ENCODE assay signal across 10 cellular contexts in genomic region chr10:29946953-29947700, GRCh38.
DNase-seq lines count a peak whose midpoint lies in the region; ATAC-seq and TF ChIP-seq lines count a peak whose summit lies in the region.
"Had no signal": no experiment of that assay in that cellular context is flagged by ENCODE, and none has a peak within 500 bp of the region (broad histone marks: within the 10 kb centered on the region; RNA-seq: fewer than 3 reads in every experiment).

No MANE protein-coding gene starts in this region.

- H3K36me3 ChIP-seq in GM23338 (ENCODE audit: insufficient read depth) (no peaks in the 10 kb centered on the region), body of pancreas (replicated peaks in 1 of 2; ENCODE audit: insufficient read depth in 1 of 2, low read depth in 2 of 2) (no peaks in the 10 kb centered on the region), iPS-20b (ENCODE audit: insufficient read depth, low read depth, low read length) (no peaks in the 10 kb centered on the region), skeletal muscle tissue (ENCODE audit: control insufficient read depth in 3 of 3, insufficient read depth in 3 of 3, low read length in 3 of 3) (no peaks in the 10 kb centered on the region)

- H3K9ac ChIP-seq in iPS-20b (ENCODE audit: low read depth, low read length) (0 out of 2 replicates have a peak overlapping the region, but pooled peaks have one; percentile 4), skeletal muscle tissue (ENCODE audit: low read depth in 1 of 3, low read length in 3 of 3) (peak overlapping the region; percentile 70 to 89 (median 81))

- H3K4me2 ChIP-seq in GM23338, result no peak overlapping the region

- peak; percentile 11 for DNase-seq in GM23338 (ENCODE audit: low spot score)
- DNase-seq in body of pancreas, result peak; percentile 14 to 87 (median 79)
- DNase-seq in stimulated activated CD4-positive, alpha-beta T cell treated with anti-CD3 and anti-CD28 coated beads, Interleukin-1b, Interleukin-23, amount 100 ng/mL, for 48 hours, result no peak
- DNase-seq: activated CD4-positive, alpha-beta T cell treated with anti-CD3 and anti-CD28 coated beads, Interleukin-2, amount 50 U/mL, for 1 hour; glutamatergic neuron had no signal

- peaks cover 2% of the 10 kb centered on the region for H3K27me3 Mint-ChIP-seq in GM23338 (ENCODE audit: insufficient read depth, low read depth, poor library complexity)

- no peak overlapping the region for H3K4me3 ChIP-seq in GM23338
- no peak overlapping the region for H3K4me3 ChIP-seq in body of pancreas
- H3K4me3 ChIP-seq in iPS-20b (ENCODE audit: low read length), result no peak overlapping the region
- peak overlapping the region; percentile 46 to 61 (median 60) for H3K4me3 ChIP-seq in skeletal muscle tissue (ENCODE audit: low read length in 3 of 3)

- H3K9me3 ChIP-seq in body of pancreas, result no peaks in the 10 kb centered on the region
- no peaks in the 10 kb centered on the region for H3K9me3 ChIP-seq in iPS-20b (ENCODE audit: insufficient read depth, low read depth, low read length)
- H3K9me3 ChIP-seq in skeletal muscle tissue (ENCODE audit: control insufficient read depth in 3 of 3, low read length in 3 of 3), result no peaks in the 10 kb centered on the region

- 0 out of 2 replicates have a peak overlapping the region, but pooled peaks have one; percentile 32 for H2AFZ ChIP-seq in GM23338

- H3K4me1 ChIP-seq in GM23338 (ENCODE audit: insufficient read depth) (no peaks in the 10 kb centered on the region), body of pancreas (peaks cover 67% of the 10 kb centered on the region), iPS-20b (ENCODE audit: insufficient read depth, low read length) (peaks cover 5% of the 10 kb centered on the region; the same call in 1 of the 2 replicates), skeletal muscle tissue (ENCODE audit: control insufficient read depth in 3 of 3, insufficient read depth in 3 of 3, low read length in 3 of 3) (peaks cover 21 to 31% (median 25%) of the 10 kb centered on the region in 3 donors)

- H3F3A ChIP-seq in GM23338 (replicated peaks; ENCODE audit: low read depth), result no peaks in the 10 kb centered on the region

- 21 to 27% methylated on average over 7 to 9 of the region's 9 CpGs for WGBS in body of pancreas, 2 donors

- H3K36me3 Mint-ChIP-seq in GM23338 (ENCODE audit: low read depth), result no peaks in the 10 kb centered on the region

- no peaks in the 10 kb centered on the region for H3K9me3 Mint-ChIP-seq in GM23338

- no peak overlapping the region for H3K4me3 Mint-ChIP-seq in GM23338

- ATAC-seq in GM23338, result peak; percentile 79
- peak; percentile 90 for ATAC-seq in body of pancreas
- no peak for ATAC-seq in HG02571 (IDR thresholded peaks at IDR 0.05; ENCODE audit: unreplicated experiment)
- ATAC-seq in HG03565 (IDR thresholded peaks at IDR 0.05; ENCODE audit: unreplicated experiment), result no peak
- ATAC-seq in GM19328 (IDR thresholded peaks at IDR 0.05; ENCODE audit: unreplicated experiment), result no peak

- H3K27ac Mint-ChIP-seq in GM23338, result no peak overlapping the region

- TF ChIP-seq POLR2A in body of pancreas (IDR thresholded peaks at IDR 0.05), result peak; percentile 61 to 86 (median 73)

- peaks cover 6% of the 10 kb centered on the region; the same call in 2 of the 3 replicates for H3K4me1 Mint-ChIP-seq in GM23338

- no peaks in the 10 kb centered on the region for H3K79me2 ChIP-seq in GM23338 (replicated peaks; ENCODE audit: insufficient read depth)

- H4K20me1 ChIP-seq in GM23338 (replicated peaks; ENCODE audit: insufficient read depth), result no peaks in the 10 kb centered on the region

- TF ChIP-seq CTCF in GM23338 (conservative IDR thresholded peaks at IDR 0.05; ENCODE audit: low read depth in 2 of 2) (no peak), body of pancreas (IDR thresholded peaks at IDR 0.05) (peak in 1 of 7 experiments; percentile 18)

- H3K27me3 ChIP-seq in GM23338 (ENCODE audit: insufficient read depth) (no peaks in the 10 kb centered on the region), body of pancreas (no peaks in the 10 kb centered on the region), iPS-20b (ENCODE audit: insufficient read depth, low read length) (no peaks in the 10 kb centered on the region), skeletal muscle tissue (ENCODE audit: control insufficient read depth in 3 of 3, insufficient read depth in 3 of 3, low read length in 3 of 3) (no peaks in the 10 kb centered on the region)

- intact Hi-C loops in body of pancreas (cut with DNase I), result no loop called here

- no peaks in the 10 kb centered on the region; the same call in 1 of the 2 replicates for H3K9me2 ChIP-seq in GM23338 (ENCODE audit: insufficient read depth)

- no peak overlapping the region for H3K27ac ChIP-seq in GM23338 (ENCODE audit: low read depth)
- H3K27ac ChIP-seq in body of pancreas, result peak overlapping the region; percentile 19 to 93 (median 86)
- H3K27ac ChIP-seq in iPS-20b (ENCODE audit: low read length), result no peak overlapping the region
- peak overlapping the region; percentile 82 for H3K27ac ChIP-seq in skeletal muscle tissue (ENCODE audit: low read depth, low read length)

TF ChIP-seq in GM23338, 12 proteins besides CTCF, POLR2A, EP300 and RAD21 (continues in another document):
- TF ChIP-seq NANOG (IDR thresholded peaks at IDR 0.05; ENCODE audit: borderline replicate concordance) (no peak), ZNF331 (CRISPR knock-in tag; IDR thresholded peaks at IDR 0.05; ENCODE audit: low read depth) (no peak), REST (IDR thresholded peaks at IDR 0.05; ENCODE audit: unreplicated experiment) (no peak)

Comparison
In these comparisons a context has a peak if more than half of its experiments do, and no peak if none do; other contexts are left out.
1. ATAC-seq: peak in GM23338 (single experiment) and body of pancreas (single experiment); none in HG02571 (single experiment), HG03565 (single experiment) and GM19328 (single experiment).
2. H3K27ac ChIP-seq: peak in body of pancreas (4 of 4) and skeletal muscle tissue (single experiment); none in GM23338 (single experiment) and iPS-20b (single experiment).
3. H3K4me3 ChIP-seq: peak in skeletal muscle tissue (3 of 3); none in GM23338 (single experiment), body of pancreas (0 of 2) and iPS-20b (single experiment).